Comparison of ENCODE assay signal across 13 cellular contexts in genomic region chr11:3202759-3203158, GRCh38.
DNase-seq lines count a peak whose midpoint lies in the region; ATAC-seq lines count a peak whose summit lies in the region.
"Had no signal": no experiment of that assay in that cellular context is flagged by ENCODE, and none has a peak within 500 bp of the region (broad histone marks: within the 10 kb centered on the region; RNA-seq: fewer than 3 reads in every experiment).

No MANE protein-coding gene starts in this region.

- H3K9me3 Mint-ChIP-seq in activated naive CD4-positive, alpha-beta T cell treated with anti-CD3 and anti-CD28 coated beads, Interleukin-2, amount 50 U/mL, for 24 hours, result no peaks in the 10 kb centered on the region
- no peaks in the 10 kb centered on the region for H3K9me3 Mint-ChIP-seq in activated naive CD4-positive, alpha-beta T cell treated with anti-CD3 and anti-CD28 coated beads, Interleukin-2, amount 10 ng/mL, durations not matched to agents 7 days and 5 days

- WGBS in iPS DF 6.9 (ENCODE audit: insufficient coverage, insufficient read length), result no CpG with 5 or more reads among the region's 17 CpGs

- no peak overlapping the region for H3K27ac ChIP-seq in iPS DF 6.9 (ENCODE audit: low read length)
- H3K27ac ChIP-seq: Peyer's patch, tibial artery had no signal

- H3K27me3 ChIP-seq in iPS DF 6.9 (ENCODE audit: control insufficient read depth, insufficient read depth, low read length), result peaks cover 8% of the 10 kb centered on the region; the same call in 1 of the 2 replicates

- no peak for ATAC-seq in stimulated activated naive CD8-positive, alpha-beta T cell treated with anti-CD3 and anti-CD28 coated beads, Interleukin-15, Interleukin-2, amounts not matched to agents 100 U/mL and 50 U/mL, for 24 hours
- ATAC-seq in HG03097 (IDR thresholded peaks at IDR 0.05; ENCODE audit: low FRiP score, unreplicated experiment), result no peak

- H3K9me3 ChIP-seq in iPS DF 6.9 (ENCODE audit: control insufficient read depth, insufficient read depth, low read length), result no peaks in the 10 kb centered on the region
- H3K9me3 ChIP-seq: Peyer's patch, tibial artery had no signal

- no peak overlapping the region for H3K4me3 Mint-ChIP-seq in activated naive CD4-positive, alpha-beta T cell treated with anti-CD3 and anti-CD28 coated beads, Interleukin-2, amount 50 U/mL, for 24 hours
- H3K4me3 Mint-ChIP-seq in activated naive CD4-positive, alpha-beta T cell treated with anti-CD3 and anti-CD28 coated beads, Interleukin-2, amount 10 ng/mL, durations not matched to agents 7 days and 5 days, result no peak overlapping the region

- H3K36me3 Mint-ChIP-seq in activated naive CD4-positive, alpha-beta T cell treated with anti-CD3 and anti-CD28 coated beads, Interleukin-2, amount 50 U/mL, for 24 hours, result no peaks in the 10 kb centered on the region
- H3K36me3 Mint-ChIP-seq in activated naive CD4-positive, alpha-beta T cell treated with anti-CD3 and anti-CD28 coated beads, Interleukin-2, amount 10 ng/mL, durations not matched to agents 7 days and 5 days, result no peaks in the 10 kb centered on the region

- DNase-seq in activated naive CD4-positive, alpha-beta T cell treated with anti-CD3 and anti-CD28 coated beads, Interleukin-2, amount 10 ng/mL, durations not matched to agents 7 days and 5 days, result no peak
- peak; percentile 67 to 85 for DNase-seq in NCI-H524 (lab: John Stamatoyannopoulos, UW)
- DNase-seq in iPS DF 6.9 (ENCODE audit: low read depth, low spot score), result no peak
- peak; percentile 19 for DNase-seq in stimulated activated naive CD8-positive, alpha-beta T cell treated with anti-CD3 and anti-CD28 coated beads, Interleukin-15, Interleukin-2, amounts not matched to agents 100 U/mL and 50 U/mL, for 24 hours
- DNase-seq in central memory CD4-positive, alpha-beta T cell, result no peak
- no peak for DNase-seq in NCI-H748 treated with DMSO at 0.1 percent for 48 hours (lab: John Stamatoyannopoulos, UW)
- DNase-seq: activated CD4-positive, alpha-beta T cell treated with anti-CD3 and anti-CD28 coated beads for 1 hour; activated T-cell treated with anti-CD3 and anti-CD28 coated beads, Interleukin-2, amount 50 U/mL, for 1 hour; Calu3 had no signal

- 0 out of 2 replicates have a peak, but pooled peaks cover 1% of the 10 kb centered on the region for H3K4me1 ChIP-seq in iPS DF 6.9 (ENCODE audit: control insufficient read depth, insufficient read depth, low read length)

- CTCF ChIA-PET in activated naive CD4-positive, alpha-beta T cell treated with anti-CD3 and anti-CD28 coated beads, Interleukin-2, amount 10 ng/mL, durations not matched to agents 7 days and 5 days (lab: Charles Lee), result no interaction called here

- peak overlapping the region; percentile 42 for H3K27ac Mint-ChIP-seq in activated naive CD4-positive, alpha-beta T cell treated with anti-CD3 and anti-CD28 coated beads, Interleukin-2, amount 50 U/mL, for 24 hours
- H3K27ac Mint-ChIP-seq in activated naive CD4-positive, alpha-beta T cell treated with anti-CD3 and anti-CD28 coated beads, Interleukin-2, amount 10 ng/mL, durations not matched to agents 7 days and 5 days, result no peak overlapping the region

- peaks cover 4% of the 10 kb centered on the region for H3K4me1 Mint-ChIP-seq in activated naive CD4-positive, alpha-beta T cell treated with anti-CD3 and anti-CD28 coated beads, Interleukin-2, amount 50 U/mL, for 24 hours
- no peaks in the 10 kb centered on the region for H3K4me1 Mint-ChIP-seq in activated naive CD4-positive, alpha-beta T cell treated with anti-CD3 and anti-CD28 coated beads, Interleukin-2, amount 10 ng/mL, durations not matched to agents 7 days and 5 days

- peaks cover 5% of the 10 kb centered on the region for H3K27me3 Mint-ChIP-seq in activated naive CD4-positive, alpha-beta T cell treated with anti-CD3 and anti-CD28 coated beads, Interleukin-2, amount 50 U/mL, for 24 hours
- peaks cover 58% of the 10 kb centered on the region for H3K27me3 Mint-ChIP-seq in activated naive CD4-positive, alpha-beta T cell treated with anti-CD3 and anti-CD28 coated beads, Interleukin-2, amount 10 ng/mL, durations not matched to agents 7 days and 5 days

- H3K36me3 ChIP-seq in iPS DF 6.9 (ENCODE audit: control insufficient read depth, insufficient read depth, low read length), result no peaks in the 10 kb centered on the region
- H3K36me3 ChIP-seq: Peyer's patch, tibial artery had no signal

- peak overlapping the region; percentile 33; the same call in 1 of the 2 replicates for H3K4me3 ChIP-seq in iPS DF 6.9 (ENCODE audit: low read length)
- H3K4me3 ChIP-seq: Peyer's patch, tibial artery had no signal

Comparison
In these comparisons a context has a peak if more than half of its experiments do, and no peak if none do; other contexts are left out.
1. DNase-seq: peak in NCI-H524 (2 of 2) and stimulated activated naive CD8-positive, alpha-beta T cell treated with anti-CD3 and anti-CD28 coated beads, Interleukin-15, Interleukin-2, amounts not matched to agents 100 U/mL and 50 U/mL, for 24 hours (single experiment); none in activated naive CD4-positive, alpha-beta T cell treated with anti-CD3 and anti-CD28 coated beads, Interleukin-2, amount 10 ng/mL, durations not matched to agents 7 days and 5 days (single experiment), iPS DF 6.9 (single experiment), central memory CD4-positive, alpha-beta T cell (single experiment) and NCI-H748 treated with DMSO at 0.1 percent for 48 hours (single experiment).